In the genomic region with DNA sequence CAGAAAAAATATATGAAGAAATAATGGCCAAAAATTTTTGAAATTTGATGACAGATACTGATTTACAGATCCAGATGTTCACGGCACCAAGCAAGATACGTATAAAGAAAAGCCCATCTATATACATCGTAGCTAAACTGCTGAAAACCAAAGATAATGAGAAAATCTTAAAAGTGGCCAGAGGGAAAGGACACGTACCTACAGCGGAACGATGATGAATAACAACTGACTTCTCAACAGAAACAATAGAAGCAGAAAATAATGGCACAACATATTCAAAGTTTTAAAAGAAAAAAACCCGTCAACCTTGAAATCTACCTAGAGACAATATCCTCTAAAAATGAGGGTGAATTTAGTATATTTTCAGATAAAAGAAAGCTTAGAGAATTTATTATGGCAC, we compare ENCODE assay signal across 24 cellular contexts. TPM values are rescaled to one million over a fixed set of nuclear protein-coding genes. Genes with fewer than 3 reads are reported as not detected.
DNase-seq lines count a peak whose midpoint lies in the region; ATAC-seq and TF ChIP-seq lines count a peak whose summit lies in the region.
"Had no signal": no experiment of that assay in that cellular context is flagged by ENCODE, and none has a peak within 500 bp of the region (broad histone marks: within the 10 kb centered on the region; RNA-seq: fewer than 3 reads in every experiment).

No MANE protein-coding gene starts in this region.

- ATAC-seq in activated CD8-positive, alpha-beta memory T cell treated with anti-CD3 and anti-CD28 coated beads, Interleukin-2, amount 10 ng/mL, durations not matched to agents 7 days and 5 days = no peak
- ATAC-seq in natural killer cell treated with Interleukin-12 subunit alpha and Interleukin-12 subunit beta and Interleukin-15 and Interleukin-18, amount 100 ng/mL, for 72 hours = no peak
- ATAC-seq in natural killer cell = no peak
- no peak for ATAC-seq in HG02852 (IDR thresholded peaks at IDR 0.05; ENCODE audit: unreplicated experiment)
- ATAC-seq: Panc1 had no signal

- H3K27me3 Mint-ChIP-seq in activated CD8-positive, alpha-beta memory T cell treated with anti-CD3 and anti-CD28 coated beads, Interleukin-2, amount 10 ng/mL, durations not matched to agents 7 days and 5 days = no peaks in the 10 kb centered on the region
- H3K27me3 Mint-ChIP-seq in natural killer cell treated with Interleukin-12 subunit alpha and Interleukin-12 subunit beta and Interleukin-15 and Interleukin-18, amount 100 ng/mL, for 72 hours = no peaks in the 10 kb centered on the region
- H3K27me3 Mint-ChIP-seq in natural killer cell (ENCODE audit: low read depth in 2 of 2) = peaks cover 0 to 36% of the 10 kb centered on the region in 2 donors
- H3K27me3 Mint-ChIP-seq in activated T-helper 1 cell treated with anti-CD3 and anti-CD28 coated beads, Interleukin-12 subunit alpha, Interleukin-12 subunit beta, Interleukin-2, Interleukin-4 antibody, amounts not matched to agents 30 ng/mL and 10 ng/mL and 1 ng/mL, durations not matched to agents 14 hours and 24 hours and 36 hours (ENCODE audit: insufficient read depth) = no peaks in the 10 kb centered on the region
- H3K27me3 Mint-ChIP-seq in endodermal cell (ENCODE audit: insufficient read depth) = peaks cover 3% of the 10 kb centered on the region
- H3K27me3 Mint-ChIP-seq: CD4-positive, alpha-beta memory T cell; IgD-negative memory B cell had no signal

- no peak overlapping the region for H3K9ac ChIP-seq in endodermal cell (ENCODE audit: extremely low read depth, low read length, poor library complexity, severe bottlenecking)
- H3K9ac ChIP-seq: BLaER1, GM23248 had no signal

- H3K36me3 Mint-ChIP-seq in activated CD8-positive, alpha-beta memory T cell treated with anti-CD3 and anti-CD28 coated beads, Interleukin-2, amount 10 ng/mL, durations not matched to agents 7 days and 5 days = peaks cover 74% of the 10 kb centered on the region
- peaks cover 51% of the 10 kb centered on the region for H3K36me3 Mint-ChIP-seq in natural killer cell treated with Interleukin-12 subunit alpha and Interleukin-12 subunit beta and Interleukin-15 and Interleukin-18, amount 100 ng/mL, for 72 hours
- H3K36me3 Mint-ChIP-seq in natural killer cell = peaks cover 16% of the 10 kb centered on the region
- peaks cover 65% of the 10 kb centered on the region for H3K36me3 Mint-ChIP-seq in activated T-helper 1 cell treated with anti-CD3 and anti-CD28 coated beads, Interleukin-12 subunit alpha, Interleukin-12 subunit beta, Interleukin-2, Interleukin-4 antibody, amounts not matched to agents 30 ng/mL and 10 ng/mL and 1 ng/mL, durations not matched to agents 14 hours and 24 hours and 36 hours (ENCODE audit: low read depth)
- H3K36me3 Mint-ChIP-seq in endodermal cell (ENCODE audit: low read depth) = no peaks in the 10 kb centered on the region

- H3K9me3 Mint-ChIP-seq in activated CD8-positive, alpha-beta memory T cell treated with anti-CD3 and anti-CD28 coated beads, Interleukin-2, amount 10 ng/mL, durations not matched to agents 7 days and 5 days (ENCODE audit: low read depth) = peaks cover 3% of the 10 kb centered on the region
- H3K9me3 Mint-ChIP-seq in natural killer cell treated with Interleukin-12 subunit alpha and Interleukin-12 subunit beta and Interleukin-15 and Interleukin-18, amount 100 ng/mL, for 72 hours = no peaks in the 10 kb centered on the region
- H3K9me3 Mint-ChIP-seq in natural killer cell (peaks cover 4 to 5% of the 10 kb centered on the region in 2 donors), endodermal cell (peaks cover 13% of the 10 kb centered on the region)
- peaks cover 8% of the 10 kb centered on the region for H3K9me3 Mint-ChIP-seq in activated T-helper 1 cell treated with anti-CD3 and anti-CD28 coated beads, Interleukin-12 subunit alpha, Interleukin-12 subunit beta, Interleukin-2, Interleukin-4 antibody, amounts not matched to agents 30 ng/mL and 10 ng/mL and 1 ng/mL, durations not matched to agents 14 hours and 24 hours and 36 hours

- TF ChIP-seq CTCF in natural killer cell (IDR thresholded peaks at IDR 0.05) = no peak
- TF ChIP-seq CTCF in endodermal cell (conservative IDR thresholded peaks at IDR 0.05) = no peak

- WGBS in endodermal cell (ENCODE audit: insufficient coverage in 1 of 2, insufficient read length in 1 of 2), 2 experiments = 81 to 99% methylated on average over 3 to 6 of the region's 7 CpGs

- H3K4me1 Mint-ChIP-seq in activated CD8-positive, alpha-beta memory T cell treated with anti-CD3 and anti-CD28 coated beads, Interleukin-2, amount 10 ng/mL, durations not matched to agents 7 days and 5 days = peaks cover 54% of the 10 kb centered on the region
- peaks cover 42 to 51% of the 10 kb centered on the region in 2 donors for H3K4me1 Mint-ChIP-seq in natural killer cell treated with Interleukin-12 subunit alpha and Interleukin-12 subunit beta and Interleukin-15 and Interleukin-18, amount 100 ng/mL, for 72 hours (ENCODE audit: low read depth in 2 of 2)
- no peaks in the 10 kb centered on the region for H3K4me1 Mint-ChIP-seq in natural killer cell
- peaks cover 63% of the 10 kb centered on the region for H3K4me1 Mint-ChIP-seq in activated T-helper 1 cell treated with anti-CD3 and anti-CD28 coated beads, Interleukin-12 subunit alpha, Interleukin-12 subunit beta, Interleukin-2, Interleukin-4 antibody, amounts not matched to agents 30 ng/mL and 10 ng/mL and 1 ng/mL, durations not matched to agents 14 hours and 24 hours and 36 hours (ENCODE audit: low read depth)
- peaks cover 5% of the 10 kb centered on the region for H3K4me1 Mint-ChIP-seq in endodermal cell

- H3K4me3 Mint-ChIP-seq in activated CD8-positive, alpha-beta memory T cell treated with anti-CD3 and anti-CD28 coated beads, Interleukin-2, amount 10 ng/mL, durations not matched to agents 7 days and 5 days = no peak overlapping the region
- no peak overlapping the region for H3K4me3 Mint-ChIP-seq in natural killer cell treated with Interleukin-12 subunit alpha and Interleukin-12 subunit beta and Interleukin-15 and Interleukin-18, amount 100 ng/mL, for 72 hours
- H3K4me3 Mint-ChIP-seq in natural killer cell (no peak overlapping the region), endodermal cell (no peak overlapping the region)
- H3K4me3 Mint-ChIP-seq in activated T-helper 1 cell treated with anti-CD3 and anti-CD28 coated beads, Interleukin-12 subunit alpha, Interleukin-12 subunit beta, Interleukin-2, Interleukin-4 antibody, amounts not matched to agents 30 ng/mL and 10 ng/mL and 1 ng/mL, durations not matched to agents 14 hours and 24 hours and 36 hours = no peak overlapping the region
- H3K4me3 Mint-ChIP-seq: IgD-negative memory B cell had no signal

- H3K4me1 ChIP-seq in endodermal cell (ENCODE audit: control insufficient read depth, insufficient read depth, low read length) = peaks cover 4% of the 10 kb centered on the region

- H3K27ac ChIP-seq in endodermal cell (ENCODE audit: low read depth, low read length) = no peak overlapping the region
- H3K27ac ChIP-seq: BLaER1, GM23248, RWPE1 had no signal

- no peaks in the 10 kb centered on the region for H3K27me3 ChIP-seq in endodermal cell (ENCODE audit: control insufficient read depth, insufficient read depth, low read length, poor library complexity, severe bottlenecking)

- intact Hi-C loops in natural killer cell (cut with micrococcal nuclease) = no loop called here
- intact Hi-C loops in activated T-helper 1 cell treated with anti-CD3 and anti-CD28 coated beads, Interleukin-12 subunit alpha, Interleukin-12 subunit beta, Interleukin-2, Interleukin-4 antibody, amounts not matched to agents 30 ng/mL and 10 ng/mL and 1 ng/mL, durations not matched to agents 14 hours and 24 hours and 36 hours (cut with micrococcal nuclease) = loop anchor here (2.0 kb wide), 1 partner anchor 15 kb away; no protein-coding TSS in a partner anchor

- H3K36me3 ChIP-seq in endodermal cell (ENCODE audit: control insufficient read depth, insufficient read depth, low read length) = no peaks in the 10 kb centered on the region
- H3K36me3 ChIP-seq: BLaER1 had no signal

- DNase-seq in activated CD8-positive, alpha-beta memory T cell treated with anti-CD3 and anti-CD28 coated beads, Interleukin-2, amount 10 ng/mL, durations not matched to agents 7 days and 5 days = no peak
- DNase-seq in activated CD8-positive, alpha-beta memory T cell treated with anti-CD3 and anti-CD28 coated beads, Interleukin-2, amount 50 U/mL, for 48 hours = no peak
- no peak for DNase-seq in natural killer cell treated with Interleukin-12 subunit alpha and Interleukin-12 subunit beta and Interleukin-15 and Interleukin-18, amount 100 ng/mL, for 72 hours (ENCODE audit: low spot score)
- DNase-seq in natural killer cell (no peak), endodermal cell (no peak)
- no peak for DNase-seq in activated T-helper 1 cell treated with anti-CD3 and anti-CD28 coated beads, Interleukin-12 subunit alpha, Interleukin-12 subunit beta, Interleukin-2, Interleukin-4 antibody, amounts not matched to agents 30 ng/mL and 10 ng/mL and 1 ng/mL, durations not matched to agents 14 hours and 24 hours and 36 hours (ENCODE audit: low spot score)
- DNase-seq: CD4-positive, alpha-beta memory T cell; COR-L47; GM23248; H7; NCI-H1048; NCI-H1417; NCI-H1694; NCI-H2029 treated with DMSO at 0.1 percent for 48 hours; NCI-H446 treated with DMSO at 0.1 percent for 48 hours; NCI-H526; NCI-H82; SHP77 had no signal

- H3K4me3 ChIP-seq in endodermal cell (ENCODE audit: low read length) = no peak overlapping the region
- H3K4me3 ChIP-seq: BLaER1, GM23248 had no signal

- CTCF ChIA-PET in activated CD8-positive, alpha-beta memory T cell treated with anti-CD3 and anti-CD28 coated beads, Interleukin-2, amount 10 ng/mL, durations not matched to agents 7 days and 5 days (lab: Charles Lee) = interaction anchor here (1.2 kb wide), 1 partner anchor 56 kb away, joined by 6 read pairs; no protein-coding TSS in a partner anchor

- H3K27ac Mint-ChIP-seq in activated CD8-positive, alpha-beta memory T cell treated with anti-CD3 and anti-CD28 coated beads, Interleukin-2, amount 10 ng/mL, durations not matched to agents 7 days and 5 days = peak overlapping the region; percentile 43
- H3K27ac Mint-ChIP-seq in natural killer cell treated with Interleukin-12 subunit alpha and Interleukin-12 subunit beta and Interleukin-15 and Interleukin-18, amount 100 ng/mL, for 72 hours = peak overlapping the region; percentile 65 to 73
- H3K27ac Mint-ChIP-seq in natural killer cell (no peak overlapping the region), endodermal cell (no peak overlapping the region)
- H3K27ac Mint-ChIP-seq in activated T-helper 1 cell treated with anti-CD3 and anti-CD28 coated beads, Interleukin-12 subunit alpha, Interleukin-12 subunit beta, Interleukin-2, Interleukin-4 antibody, amounts not matched to agents 30 ng/mL and 10 ng/mL and 1 ng/mL, durations not matched to agents 14 hours and 24 hours and 36 hours = peak overlapping the region; percentile 58
- H3K27ac Mint-ChIP-seq: IgD-negative memory B cell had no signal

- H3K9me3 ChIP-seq in endodermal cell (ENCODE audit: control insufficient read depth, low read length) = peaks cover 19% of the 10 kb centered on the region

RNA-seq across cellular contexts. Expression of gene IL2RA, which starts 31.9 kb away (rescaled TPM):
- 100 to 1,000 TPM; 302 to 832 TPM for total RNA-seq in activated CD8-positive, alpha-beta memory T cell treated with anti-CD3 and anti-CD28 coated beads, Interleukin-2, amount 10 ng/mL, durations not matched to agents 7 days and 5 days
- 1,000 to 10,000 TPM; 1,064 to 1,187 TPM for total RNA-seq in natural killer cell treated with Interleukin-12 subunit alpha and Interleukin-12 subunit beta and Interleukin-15 and Interleukin-18, amount 100 ng/mL, for 72 hours
- total RNA-seq in natural killer cell = 10 to 100 TPM in 1 of 3 donors, 1 to 10 TPM in 2; 3.4 to 11.2 (median 3.7) TPM
- total RNA-seq in activated T-helper 1 cell treated with anti-CD3 and anti-CD28 coated beads, Interleukin-12 subunit alpha, Interleukin-12 subunit beta, Interleukin-2, Interleukin-4 antibody, amounts not matched to agents 30 ng/mL and 10 ng/mL and 1 ng/mL, durations not matched to agents 14 hours and 24 hours and 36 hours = 1,237 and 1,254 TPM in 2 replicates
- total RNA-seq in endodermal cell = not detected
- not detected for polyA plus RNA-seq in endodermal cell (2013, experiment 1 of 2)
- polyA plus RNA-seq in endodermal cell (2013, experiment 2 of 2) = not detected
- total RNA-seq: GM23248, H7 had no signal
- polyA plus RNA-seq: AG04450, GM23248 had no signal

RNA-seq across cellular contexts. Expression of gene IL15RA, which starts 52.9 kb away (rescaled TPM):
- total RNA-seq in activated CD8-positive, alpha-beta memory T cell treated with anti-CD3 and anti-CD28 coated beads, Interleukin-2, amount 10 ng/mL, durations not matched to agents 7 days and 5 days = 10 to 100 TPM; 31.1 to 31.7 TPM
- 100 to 1,000 TPM in 1 of 2 donors, 10 to 100 TPM in 1; 56.7 to 125 TPM for total RNA-seq in natural killer cell treated with Interleukin-12 subunit alpha and Interleukin-12 subunit beta and Interleukin-15 and Interleukin-18, amount 100 ng/mL, for 72 hours
- total RNA-seq in natural killer cell = 10 to 100 TPM; 10.7 to 11.8 (median 11.3) TPM
- total RNA-seq in activated T-helper 1 cell treated with anti-CD3 and anti-CD28 coated beads, Interleukin-12 subunit alpha, Interleukin-12 subunit beta, Interleukin-2, Interleukin-4 antibody, amounts not matched to agents 30 ng/mL and 10 ng/mL and 1 ng/mL, durations not matched to agents 14 hours and 24 hours and 36 hours = 23.4 and 24.4 TPM in 2 replicates
- under 1 TPM; 0.35 to 0.37 TPM for total RNA-seq in endodermal cell
- not detected for polyA plus RNA-seq in endodermal cell (2013, experiment 1 of 2)
- not detected for polyA plus RNA-seq in endodermal cell (2013, experiment 2 of 2)

RNA-seq across cellular contexts. Expression of gene RBM17, which starts 58.6 kb away (rescaled TPM):
- 100 to 1,000 TPM; 205 to 267 TPM for total RNA-seq in activated CD8-positive, alpha-beta memory T cell treated with anti-CD3 and anti-CD28 coated beads, Interleukin-2, amount 10 ng/mL, durations not matched to agents 7 days and 5 days
- total RNA-seq in natural killer cell treated with Interleukin-12 subunit alpha and Interleukin-12 subunit beta and Interleukin-15 and Interleukin-18, amount 100 ng/mL, for 72 hours = 100 to 1,000 TPM; 195 to 294 TPM
- total RNA-seq in natural killer cell = 100 to 1,000 TPM; 120 to 147 (median 147) TPM
- 265 and 283 TPM in 2 replicates for total RNA-seq in activated T-helper 1 cell treated with anti-CD3 and anti-CD28 coated beads, Interleukin-12 subunit alpha, Interleukin-12 subunit beta, Interleukin-2, Interleukin-4 antibody, amounts not matched to agents 30 ng/mL and 10 ng/mL and 1 ng/mL, durations not matched to agents 14 hours and 24 hours and 36 hours
- total RNA-seq in endodermal cell = 100 to 1,000 TPM; 123 to 139 TPM
- polyA plus RNA-seq in endodermal cell (2013, experiment 1 of 2) = 93.5 TPM
- 77.6 TPM for polyA plus RNA-seq in endodermal cell (2013, experiment 2 of 2)

Comparison
In these comparisons a context has a peak if more than half of its experiments do, and no peak if none do; other contexts are left out.
1. H3K27ac Mint-ChIP-seq: peak in activated CD8-positive, alpha-beta memory T cell treated with anti-CD3 and anti-CD28 coated beads, Interleukin-2, amount 10 ng/mL, durations not matched to agents 7 days and 5 days (single experiment), natural killer cell treated with Interleukin-12 subunit alpha and Interleukin-12 subunit beta and Interleukin-15 and Interleukin-18, amount 100 ng/mL, for 72 hours (2 of 2) and activated T-helper 1 cell treated with anti-CD3 and anti-CD28 coated beads, Interleukin-12 subunit alpha, Interleukin-12 subunit beta, Interleukin-2, Interleukin-4 antibody, amounts not matched to agents 30 ng/mL and 10 ng/mL and 1 ng/mL, durations not matched to agents 14 hours and 24 hours and 36 hours (single experiment); none in natural killer cell (0 of 2) and endodermal cell (single experiment).
2. RNA of gene IL2RA, which starts 31.9 kb away (total RNA-seq): 1,237 to 1,254 TPM in activated T-helper 1 cell treated with anti-CD3 and anti-CD28 coated beads, Interleukin-12 subunit alpha, Interleukin-12 subunit beta, Interleukin-2, Interleukin-4 antibody, amounts not matched to agents 30 ng/mL and 10 ng/mL and 1 ng/mL, durations not matched to agents 14 hours and 24 hours and 36 hours, 1,064 to 1,187 TPM in natural killer cell treated with Interleukin-12 subunit alpha and Interleukin-12 subunit beta and Interleukin-15 and Interleukin-18, amount 100 ng/mL, for 72 hours and 302 to 832 TPM in activated CD8-positive, alpha-beta memory T cell treated with anti-CD3 and anti-CD28 coated beads, Interleukin-2, amount 10 ng/mL, durations not matched to agents 7 days and 5 days; 3.4 to 11.2 TPM in natural killer cell and not detected in endodermal cell; every median in the first group is over 10 times any median in the second.
3. RNA of gene IL15RA, which starts 52.9 kb away (total RNA-seq): 56.7 to 125 TPM in natural killer cell treated with Interleukin-12 subunit alpha and Interleukin-12 subunit beta and Interleukin-15 and Interleukin-18, amount 100 ng/mL, for 72 hours, 31.1 to 31.7 TPM in activated CD8-positive, alpha-beta memory T cell treated with anti-CD3 and anti-CD28 coated beads, Interleukin-2, amount 10 ng/mL, durations not matched to agents 7 days and 5 days, 23.4 to 24.4 TPM in activated T-helper 1 cell treated with anti-CD3 and anti-CD28 coated beads, Interleukin-12 subunit alpha, Interleukin-12 subunit beta, Interleukin-2, Interleukin-4 antibody, amounts not matched to agents 30 ng/mL and 10 ng/mL and 1 ng/mL, durations not matched to agents 14 hours and 24 hours and 36 hours and 10.7 to 11.8 TPM in natural killer cell; 0.35 to 0.37 TPM in endodermal cell; every median in the first group is over 4 times any median in the second.